Comparison of ENCODE assay signal across 3 cellular contexts in genomic region chr13:31166591-31166990, GRCh38.
TF ChIP-seq lines count a peak whose summit lies in the region.

No MANE protein-coding gene starts in this region.

TF ChIP-seq in SK-N-SH treated with all-trans-retinoic acid at 6 μM for 48 hours, 23 proteins besides CTCF, POLR2A, EP300 and RAD21:
- no peak for TF ChIP-seq ZNF565 (CRISPR knock-in tag; conservative IDR thresholded peaks at IDR 0.05; ENCODE audit: low read depth)
- no peak for TF ChIP-seq ISL1 (CRISPR knock-in tag; IDR thresholded peaks at IDR 0.05)
- TF ChIP-seq TSHZ2 (CRISPR knock-in tag; IDR thresholded peaks at IDR 0.05) = no peak

TF ChIP-seq in SK-N-SH, 30 proteins besides CTCF, POLR2A, EP300 and RAD21:
- no peak for TF ChIP-seq GABPA (IDR thresholded peaks at IDR 0.05; ENCODE audit: low read depth)
- TF ChIP-seq MEF2A (IDR thresholded peaks at IDR 0.05; ENCODE audit: borderline replicate concordance, low read depth) = no peak
- no peak for TF ChIP-seq FOXJ3 (CRISPR knock-in tag; IDR thresholded peaks at IDR 0.05)
- TF ChIP-seq IRF3 (IDR thresholded peaks at IDR 0.05; ENCODE audit: low read depth, low read length) = no peak
- no peak for TF ChIP-seq CHD2 (IDR thresholded peaks at IDR 0.05; ENCODE audit: low read length, partially characterized antibody)
- TF ChIP-seq EZH2phosphoT487 (IDR thresholded peaks at IDR 0.05; ENCODE audit: borderline replicate concordance, low read depth) = no peak
- TF ChIP-seq TEAD4 (IDR thresholded peaks at IDR 0.05; ENCODE audit: borderline replicate concordance, insufficient read depth) = no peak
- no peak for TF ChIP-seq MAX (IDR thresholded peaks at IDR 0.05; ENCODE audit: low read depth)
- TF ChIP-seq RFX5 (IDR thresholded peaks at IDR 0.05; ENCODE audit: low read length) = no peak
- TF ChIP-seq SMC3 (IDR thresholded peaks at IDR 0.05; ENCODE audit: low read depth, low read length) = no peak
- TF ChIP-seq JUND (IDR thresholded peaks at IDR 0.05) = no peak
- TF ChIP-seq GATA2 (CRISPR knock-in tag; IDR thresholded peaks at IDR 0.05) = no peak
- no peak for TF ChIP-seq ELF1 (IDR thresholded peaks at IDR 0.05)
- no peak for TF ChIP-seq NFIC (IDR thresholded peaks at IDR 0.05; ENCODE audit: borderline replicate concordance)
- no peak for TF ChIP-seq NRF1 (IDR thresholded peaks at IDR 0.05; ENCODE audit: low read depth, low read length)

TF ChIP-seq in IMR-90, 13 proteins besides CTCF, POLR2A, EP300 and RAD21:
- TF ChIP-seq ELK1 (IDR thresholded peaks at IDR 0.05; ENCODE audit: borderline replicate concordance, low read depth, low read length) (no peak), BHLHE40 (IDR thresholded peaks at IDR 0.05; ENCODE audit: low read depth, low read length) (no peak), RCOR1 (IDR thresholded peaks at IDR 0.05; ENCODE audit: insufficient replicate concordance, low read length) (no peak), RFX5 (IDR thresholded peaks at IDR 0.05; ENCODE audit: low read depth, low read length) (no peak), CHD1 (IDR thresholded peaks at IDR 0.05; ENCODE audit: low read depth, low read length) (no peak), CEBPB (IDR thresholded peaks at IDR 0.05; ENCODE audit: low read depth, low read length) (no peak), USF2 (IDR thresholded peaks at IDR 0.05; ENCODE audit: low read depth, low read length) (no peak), MXI1 (IDR thresholded peaks at IDR 0.05; ENCODE audit: borderline replicate concordance, low read depth, low read length) (no peak), FOS (IDR thresholded peaks at IDR 0.05; ENCODE audit: low read depth, low read length) (no peak), SMC3 (IDR thresholded peaks at IDR 0.05; ENCODE audit: low read depth, low read length) (no peak), NFE2L2 (IDR thresholded peaks at IDR 0.05; ENCODE audit: low read depth, low read length) (no peak), MAZ (IDR thresholded peaks at IDR 0.05; ENCODE audit: borderline replicate concordance, low read depth, low read length) (no peak), MAFK (IDR thresholded peaks at IDR 0.05; ENCODE audit: low read depth, low read length) (no peak)
